Comparison of ENCODE assay signal across 2 cellular contexts in genomic region chr6:4522453-4522852, GRCh38.
TF ChIP-seq lines count a peak whose summit lies in the region.

No MANE protein-coding gene starts in this region.

TF ChIP-seq in GM23338, 12 proteins besides CTCF, POLR2A, EP300 and RAD21:
- TF ChIP-seq ZNF462 (CRISPR knock-in tag; IDR thresholded peaks at IDR 0.05) (no peak), ZNF114 (CRISPR knock-in tag; IDR thresholded peaks at IDR 0.05) (no peak), POLR2AphosphoS5 (IDR thresholded peaks at IDR 0.05; ENCODE audit: low read depth) (no peak), EZH2 (IDR thresholded peaks at IDR 0.05; ENCODE audit: low read depth, unreplicated experiment) (no peak), CREB1 (CRISPR knock-in tag; IDR thresholded peaks at IDR 0.05; ENCODE audit: low read depth) (no peak), ZNF331 (CRISPR knock-in tag; IDR thresholded peaks at IDR 0.05; ENCODE audit: low read depth) (no peak), JUNB (IDR thresholded peaks at IDR 0.05; ENCODE audit: unreplicated experiment) (no peak), ETS1 (IDR thresholded peaks at IDR 0.05) (no peak), STAT1 (IDR thresholded peaks at IDR 0.05; ENCODE audit: unreplicated experiment) (no peak), NANOG (IDR thresholded peaks at IDR 0.05; ENCODE audit: borderline replicate concordance) (no peak), EZH2phosphoT487 (IDR thresholded peaks at IDR 0.05; ENCODE audit: unreplicated experiment) (no peak), REST (IDR thresholded peaks at IDR 0.05; ENCODE audit: unreplicated experiment) (no peak)

TF ChIP-seq in H1, 55 proteins besides CTCF, POLR2A, EP300 and RAD21:
- TF ChIP-seq TCF12 (IDR thresholded peaks at IDR 0.05; ENCODE audit: low read depth, low read length): no peak
- no peak for TF ChIP-seq TAF7 (optimal IDR thresholded peaks at IDR 0.05; ENCODE audit: borderline replicate concordance, low read depth, low read length)
- no peak for TF ChIP-seq JUND (IDR thresholded peaks at IDR 0.05; ENCODE audit: low read length)
- no peak for TF ChIP-seq PHF8 (conservative IDR thresholded peaks at IDR 0.05; ENCODE audit: low read depth, low read length)
- TF ChIP-seq NANOG (IDR thresholded peaks at IDR 0.05; ENCODE audit: insufficient read depth, low read depth, low read length, poor library complexity, severe bottlenecking): no peak
- no peak for TF ChIP-seq FOSL1 (IDR thresholded peaks at IDR 0.05; ENCODE audit: insufficient read depth, low read depth, low read length)
- TF ChIP-seq SRF (IDR thresholded peaks at IDR 0.05; ENCODE audit: low read depth, low read length): no peak
- TF ChIP-seq E2F6 (IDR thresholded peaks at IDR 0.05): no peak
- no peak for TF ChIP-seq POU5F1 (IDR thresholded peaks at IDR 0.05; ENCODE audit: low read depth, low read length)
- TF ChIP-seq USF2 (IDR thresholded peaks at IDR 0.05; ENCODE audit: low read length): no peak
- no peak for TF ChIP-seq TBP (IDR thresholded peaks at IDR 0.05; ENCODE audit: low read depth, low read length)
- no peak for TF ChIP-seq MAX (IDR thresholded peaks at IDR 0.05)
- no peak for TF ChIP-seq CEBPB (IDR thresholded peaks at IDR 0.05; ENCODE audit: low read depth, low read length)
- TF ChIP-seq CHD7 (IDR thresholded peaks at IDR 0.05; ENCODE audit: insufficient replicate concordance, low read length): no peak
- TF ChIP-seq HDAC2 (IDR thresholded peaks at IDR 0.05; ENCODE audit: borderline replicate concordance in 1 of 2, low read depth in 2 of 2, low read length in 2 of 2): no peak
- TF ChIP-seq RBBP5 (IDR thresholded peaks at IDR 0.05; ENCODE audit: borderline replicate concordance, low read depth, low read length): no peak
- no peak for TF ChIP-seq BRCA1 (IDR thresholded peaks at IDR 0.05; ENCODE audit: low read depth, low read length)
- no peak for TF ChIP-seq KDM5A (IDR thresholded peaks at IDR 0.05; ENCODE audit: low read length)
- TF ChIP-seq RFX5 (IDR thresholded peaks at IDR 0.05; ENCODE audit: borderline replicate concordance, low read depth, low read length): no peak
